ENCODE assay signal across 17 cellular contexts in the genomic region with DNA sequence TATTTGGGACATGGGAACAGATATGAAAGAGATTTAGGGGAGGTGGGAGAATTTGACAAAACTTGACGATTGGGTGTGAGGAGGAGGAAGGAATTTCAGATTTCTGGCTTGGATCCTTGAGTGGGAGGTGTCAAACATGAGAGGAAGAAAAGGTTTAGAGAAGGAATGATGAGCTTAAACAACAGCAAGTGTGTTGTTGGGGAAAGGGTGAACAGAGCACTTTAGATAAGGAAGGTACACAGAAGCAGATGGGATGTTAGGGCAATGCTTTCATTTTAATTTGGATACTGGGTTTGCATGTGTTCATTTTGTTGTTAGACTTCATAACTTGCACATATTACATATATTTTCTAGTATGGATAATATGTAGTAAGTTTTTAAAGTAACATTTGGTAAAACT. TPM values are rescaled to one million over a fixed set of nuclear protein-coding genes. Genes with fewer than 3 reads are reported as not detected.
DNase-seq lines count a peak whose midpoint lies in the region; ATAC-seq, FAIRE-seq and TF ChIP-seq lines count a peak whose summit lies in the region.
"Had no signal": no experiment of that assay in that cellular context is flagged by ENCODE, and none has a peak within 500 bp of the region (broad histone marks: within the 10 kb centered on the region; RNA-seq: fewer than 3 reads in every experiment).

No MANE protein-coding gene starts in this region.

- no peak overlapping the region for H3K56ac ChIP-seq in H1 (replicated peaks; ENCODE audit: insufficient read length, low read depth, low read length)

- no peak overlapping the region for H2BK12ac ChIP-seq in H1 (ENCODE audit: low read depth, low read length)

- no peak for DNase-seq in activated naive CD4-positive, alpha-beta T cell (lab: John Stamatoyannopoulos, UW)
- DNase-seq in HFFc6 (no peak), H1 (ENCODE audit: low read depth in 1 of 2, low spot score in 2 of 2) (no peak), osteocyte (ENCODE audit: extremely low spot score, unreplicated experiment) (no peak), occipital lobe (lab: John Stamatoyannopoulos, UW) (no peak)
- DNase-seq: CD8-positive, alpha-beta T cell; Kasumi-1; NCI-H1417 treated with DMSO at 0.1 percent for 48 hours; NCI-H2081 treated with DMSO at 0.1 percent for 48 hours; NCI-H69; PC-9 had no signal

- no peak overlapping the region for H2AK5ac ChIP-seq in H1 (ENCODE audit: low read depth, low read length)

- H3K9me3 ChIP-seq in H1 (ENCODE audit: insufficient read depth in 2 of 2, low read depth in 1 of 2, low read length in 1 of 2) = no peaks in the 10 kb centered on the region
- H3K9me3 ChIP-seq: HAP-1 had no signal

- no peak overlapping the region for H3K4me3 Mint-ChIP-seq in activated naive CD4-positive, alpha-beta T cell treated with anti-CD3 and anti-CD28 coated beads, Interleukin-2, amount 50 U/mL, for 24 hours
- H3K4me3 Mint-ChIP-seq in HFFc6 = no peak overlapping the region
- no peak overlapping the region for H3K4me3 Mint-ChIP-seq in osteocyte (ENCODE audit: unreplicated experiment)
- H3K4me3 Mint-ChIP-seq: B cell; CD8-positive, alpha-beta T cell had no signal

- ATAC-seq in HG03280 (IDR thresholded peaks at IDR 0.05; ENCODE audit: unreplicated experiment) (no peak), GM19455 (IDR thresholded peaks at IDR 0.05; ENCODE audit: unreplicated experiment) (no peak)
- ATAC-seq: CD8-positive, alpha-beta T cell had no signal

- H2BK5ac ChIP-seq in H1 (ENCODE audit: low read depth, low read length) = no peak overlapping the region

- TF ChIP-seq RAD21 in H1 (IDR thresholded peaks at IDR 0.05 in 1 of 2, conservative IDR thresholded peaks at IDR 0.05 in 1 of 2; ENCODE audit: low read depth in 2 of 2, low read length in 2 of 2) = no peak

- no peak overlapping the region for H4K5ac ChIP-seq in H1 (ENCODE audit: insufficient read length, low read depth, low read length)

- 96 to 100% methylated on average over 1 of the region's 1 CpG for WGBS in H1 (ENCODE audit: extremely low coverage in 1 of 2, insufficient coverage in 1 of 2, insufficient read length in 1 of 2, insufficient replicate concordance in 2 of 2, low coverage in 1 of 2, low lambda C conversion rate in 2 of 2, missing lambda C conversion rate in 1 of 2), 2 experiments

- peaks cover 14% of the 10 kb centered on the region for H3K4me1 Mint-ChIP-seq in activated naive CD4-positive, alpha-beta T cell treated with anti-CD3 and anti-CD28 coated beads, Interleukin-2, amount 50 U/mL, for 24 hours
- H3K4me1 Mint-ChIP-seq in HFFc6 (ENCODE audit: low read depth) = peaks cover 46% of the 10 kb centered on the region
- peaks cover 51% of the 10 kb centered on the region for H3K4me1 Mint-ChIP-seq in osteocyte (ENCODE audit: unreplicated experiment)

- TF ChIP-seq EP300 in H1 (IDR thresholded peaks at IDR 0.05; ENCODE audit: borderline replicate concordance in 1 of 2, low read depth in 2 of 2, low read length in 2 of 2) = no peak

- H3K4ac ChIP-seq in H1 (replicated peaks; ENCODE audit: insufficient read length, low read depth, low read length) = peak overlapping the region; percentile 32

- peak overlapping the region; percentile 11 for H3K27ac Mint-ChIP-seq in activated naive CD4-positive, alpha-beta T cell treated with anti-CD3 and anti-CD28 coated beads, Interleukin-2, amount 50 U/mL, for 24 hours
- H3K27ac Mint-ChIP-seq in HFFc6 = 0 out of 2 replicates have a peak overlapping the region, but pooled peaks have one; percentile 30
- H3K27ac Mint-ChIP-seq in osteocyte (ENCODE audit: unreplicated experiment) = peak overlapping the region; percentile 76
- H3K27ac Mint-ChIP-seq: B cell; CD8-positive, alpha-beta T cell had no signal

- H3K9me3 Mint-ChIP-seq in activated naive CD4-positive, alpha-beta T cell treated with anti-CD3 and anti-CD28 coated beads, Interleukin-2, amount 50 U/mL, for 24 hours = no peaks in the 10 kb centered on the region
- H3K9me3 Mint-ChIP-seq in HFFc6 (no peaks in the 10 kb centered on the region), osteocyte (ENCODE audit: unreplicated experiment) (no peaks in the 10 kb centered on the region)
- H3K9me3 Mint-ChIP-seq: CD8-positive, alpha-beta T cell had no signal

- no peak for TF ChIP-seq POLR2A in H1 (IDR thresholded peaks at IDR 0.05; ENCODE audit: control extremely low read depth in 1 of 2, low read depth in 2 of 2, low read length in 2 of 2)

- H4K8ac ChIP-seq in H1 (ENCODE audit: extremely low read depth, insufficient read depth, low read length) = no peak overlapping the region

- H3K23ac ChIP-seq in H1 (ENCODE audit: insufficient read length) = peak overlapping the region; percentile 89

- H2BK15ac ChIP-seq in H1 (ENCODE audit: low read length) = no peak overlapping the region

- H2BK120ac ChIP-seq in H1 (replicated peaks; ENCODE audit: low read depth, low read length) = no peak overlapping the region

- POLR2A ChIA-PET in H1 (lab: Charles Lee; ENCODE audit: partially characterized antibody) = no interaction called here

- no peaks in the 10 kb centered on the region for H3K27me3 ChIP-seq in H1 (replicated peaks in 1 of 4; ENCODE audit: control insufficient read depth in 3 of 4, extremely low read depth in 1 of 4, insufficient read depth in 3 of 4, low read length in 3 of 4)

- H4K20me1 ChIP-seq in H1 (replicated peaks in 1 of 2; ENCODE audit: control insufficient read depth in 1 of 2, insufficient read depth in 2 of 2, low read length in 2 of 2) = peaks cover 0 to 4% of the 10 kb centered on the region in 2 experiments

- no peak overlapping the region for H4K91ac ChIP-seq in H1 (replicated peaks; ENCODE audit: insufficient read length, low read length)

- no peak for TF ChIP-seq CTCF in HFFc6 (IDR thresholded peaks at IDR 0.05)
- TF ChIP-seq CTCF in H1 (IDR thresholded peaks at IDR 0.05; ENCODE audit: control extremely low read depth in 1 of 3, insufficient read depth in 1 of 3, low read depth in 1 of 3, low read length in 3 of 3) = no peak
- no peak for TF ChIP-seq CTCF in osteocyte (IDR thresholded peaks at IDR 0.05)

- H3K4me3 ChIP-seq in H1 (ENCODE audit: extremely low read depth in 1 of 4, insufficient read depth in 2 of 4, low read depth in 3 of 4, low read length in 4 of 4) = no peak overlapping the region
- H3K4me3 ChIP-seq: HAP-1, PC-9, SK-N-MC had no signal

- no peak overlapping the region for H2AFZ ChIP-seq in H1 (ENCODE audit: low read length)
- H2AFZ ChIP-seq: PC-9 had no signal

- no peaks in the 10 kb centered on the region for H3K27me3 Mint-ChIP-seq in activated naive CD4-positive, alpha-beta T cell treated with anti-CD3 and anti-CD28 coated beads, Interleukin-2, amount 50 U/mL, for 24 hours
- H3K27me3 Mint-ChIP-seq in HFFc6 (ENCODE audit: insufficient read depth) = no peaks in the 10 kb centered on the region; the same call in none of the 2 replicates
- H3K27me3 Mint-ChIP-seq in osteocyte (ENCODE audit: unreplicated experiment) = no peaks in the 10 kb centered on the region
- H3K27me3 Mint-ChIP-seq: B cell had no signal

- H3K23me2 ChIP-seq in H1 (ENCODE audit: low read depth, low read length) = no peaks in the 10 kb centered on the region

- no peak overlapping the region for H3K27ac ChIP-seq in H1 (ENCODE audit: low read depth, low read length)
- H3K27ac ChIP-seq: PC-9, SK-N-MC had no signal

- H2BK20ac ChIP-seq in H1 (ENCODE audit: low read length) = no peak overlapping the region

- H3K4me2 ChIP-seq in H1 (ENCODE audit: insufficient read depth in 1 of 2, low read depth in 2 of 2, low read length in 2 of 2) = no peak overlapping the region
- H3K4me2 ChIP-seq: PC-9 had no signal

- H3K14ac ChIP-seq in H1 (ENCODE audit: insufficient read length) = peak overlapping the region; percentile 69

- no peaks in the 10 kb centered on the region; a peak in 2 of 8 replicates for H3K36me3 ChIP-seq in H1 (ENCODE audit: control insufficient read depth in 2 of 4, insufficient read depth in 4 of 4, low read length in 3 of 4)
- H3K36me3 ChIP-seq: HAP-1 had no signal

- CTCF ChIA-PET in H1 (lab: Charles Lee; ENCODE audit: partially characterized antibody) = interaction anchor here (0.7 kb wide), 1 partner anchor 20 kb away, joined by 3 read pairs; no protein-coding TSS in a partner anchor

- H3K79me2 ChIP-seq in H1 (ENCODE audit: control insufficient read depth in 1 of 2, insufficient read depth in 2 of 2, low read length in 2 of 2) = peaks cover 0 to 38% of the 10 kb centered on the region in 2 experiments; a peak in 2 of 4 replicates

- H3K36me3 Mint-ChIP-seq in activated naive CD4-positive, alpha-beta T cell treated with anti-CD3 and anti-CD28 coated beads, Interleukin-2, amount 50 U/mL, for 24 hours = peaks cover 8% of the 10 kb centered on the region
- H3K36me3 Mint-ChIP-seq in HFFc6 (ENCODE audit: low read depth) (peaks cover 17% of the 10 kb centered on the region; the same call in 1 of the 2 replicates), osteocyte (ENCODE audit: unreplicated experiment) (peaks cover 17% of the 10 kb centered on the region)
- H3K36me3 Mint-ChIP-seq: CD8-positive, alpha-beta T cell had no signal

- H3K9ac ChIP-seq in H1 (replicated peaks in 1 of 4; ENCODE audit: extremely low read depth in 1 of 4, low read depth in 3 of 4, low read length in 3 of 4) = no peak overlapping the region

- H3K18ac ChIP-seq in H1 (ENCODE audit: extremely low read depth, low read length) = no peak overlapping the region

- no peak for FAIRE-seq in H1 (lab: Jason Lieb, UNC)

- peaks cover 3% of the 10 kb centered on the region; the same call in 1 of the 2 replicates for H3K79me1 ChIP-seq in H1 (ENCODE audit: low read depth, low read length)

- no peaks in the 10 kb centered on the region for H3K4me1 ChIP-seq in H1 (replicated peaks in 1 of 4; ENCODE audit: control insufficient read depth in 3 of 4, insufficient read depth in 4 of 4, low read length in 3 of 4)

TF ChIP-seq in H1, 55 proteins besides CTCF, POLR2A, EP300 and RAD21 (continues in another document):
- no peak for TF ChIP-seq USF2 (IDR thresholded peaks at IDR 0.05; ENCODE audit: low read length)

RNA-seq across cellular contexts. Expression of gene REEP3, which starts 23.2 kb away (rescaled TPM):
- total RNA-seq in HFFc6 (2021; fragmentation: NEBNext Ultra II Directional; extraction: Animal tissue kit (Norgen Biotek cat#: 25700)) = 10 to 100 TPM; 66.0 to 83.2 (median 75.6) TPM
- 31.5 and 32.6 TPM in 2 replicates for total RNA-seq in H1 (2021; fragmentation: NEBNext Ultra II Directional; extraction: Animal tissue kit (Norgen Biotek cat#: 25700))
- 5.1 and 5.8 TPM in 2 replicates for polyA plus RNA-seq in H1 (2011; rRNA removed)
- polyA plus RNA-seq in H1 (2011; cell fraction: cytosol; rRNA removed) = 10.8 TPM
- polyA plus RNA-seq in H1 (2011; cell fraction: nucleus; rRNA removed) = 3.6 TPM
- polyA plus RNA-seq in H1 (2012, experiment 1 of 2) = 6.3 to 15.1 TPM (median 9.5 TPM) in 4 replicates
- polyA plus RNA-seq in H1 (2012, experiment 2 of 2) = 3.4 TPM
- 21.2 TPM for polyA plus RNA-seq in H1 (2013, experiment 1 of 2)
- polyA plus RNA-seq in H1 (2013, experiment 2 of 2) = 26.0 TPM
- 4.4 and 6.1 TPM in 2 replicates for polyA minus RNA-seq in H1 (2011; rRNA and poly(A)+ RNA removed)
- polyA minus RNA-seq in H1 (2011; cell fraction: cytosol; rRNA and poly(A)+ RNA removed) = 8.2 TPM
- polyA minus RNA-seq in H1 (2011; cell fraction: nucleus; rRNA and poly(A)+ RNA removed) = 6.1 TPM
- 80.4 and 85.7 TPM in 2 replicates for total RNA-seq in osteocyte
- 24.5 TPM for total RNA-seq in occipital lobe

Comparison
In these comparisons a context has a peak if more than half of its experiments do, and no peak if none do; other contexts are left out.
1. H3K27ac Mint-ChIP-seq: peak in every context shown above with its lines; median percentile 76 in osteocyte; 30 in HFFc6; 11 in activated naive CD4-positive, alpha-beta T cell treated with anti-CD3 and anti-CD28 coated beads, Interleukin-2, amount 50 U/mL, for 24 hours.